In genomic region chr6:36967757-36968156, GRCh38 we compare ENCODE assay signal across 21 cellular contexts. TPM values are rescaled to one million over a fixed set of nuclear protein-coding genes. Genes with fewer than 3 reads are reported as not detected.
A peak's percentile ranks its signal among the peaks of the same experiment; 100 is the strongest.
DNase-seq lines count a peak whose midpoint lies in the region; ATAC-seq, FAIRE-seq and TF ChIP-seq lines count a peak whose summit lies in the region.
"Had no signal": no experiment of that assay in that cellular context is flagged by ENCODE, and none has a peak within 500 bp of the region (broad histone marks: within the 10 kb centered on the region; RNA-seq: fewer than 3 reads in every experiment).

No MANE protein-coding gene starts in this region.

- no peak overlapping the region for H3K4me3 ChIP-seq in lower lobe of right lung
- H3K4me3 ChIP-seq in pancreas, result no peak overlapping the region
- H3K4me3 ChIP-seq: BLaER1 treated with 17β-estradiol and CSF1 and Interleukin-3, amounts not matched to agents 10 nM and 100 nM had no signal

- no peak for FAIRE-seq in pancreas (lab: Jason Lieb, UNC)
- FAIRE-seq: GM18507, HTR-8/SVneo had no signal

- no peaks in the 10 kb centered on the region for H3K9me3 Mint-ChIP-seq in activated CD4-positive, alpha-beta T cell treated with anti-CD3 and anti-CD28 coated beads, Interleukin-2, amount 10 ng/mL, durations not matched to agents 7 days and 5 days
- H3K9me3 Mint-ChIP-seq in activated T-helper 1 cell treated with anti-CD3 and anti-CD28 coated beads, Interleukin-12 subunit alpha, Interleukin-12 subunit beta, Interleukin-2, Interleukin-4 antibody, amounts not matched to agents 30 ng/mL and 10 ng/mL and 1 ng/mL, durations not matched to agents 14 hours and 24 hours and 36 hours, result no peaks in the 10 kb centered on the region
- H3K9me3 Mint-ChIP-seq in stimulated activated effector memory CD8-positive, alpha-beta T cell treated with anti-CD3 and anti-CD28 coated beads, Interleukin-12 subunit alpha, Interleukin-12 subunit beta, amount 100 ng/mL, for 72 hours, result no peaks in the 10 kb centered on the region

- no peak for DNase-seq in activated CD4-positive, alpha-beta T cell treated with anti-CD3 and anti-CD28 coated beads, Interleukin-2, amount 10 ng/mL, durations not matched to agents 7 days and 5 days
- DNase-seq in activated CD4-positive, alpha-beta T cell treated with anti-CD3 and anti-CD28 coated beads for 1 hour, result no peak
- no peak for DNase-seq in activated T-helper 1 cell treated with anti-CD3 and anti-CD28 coated beads, Interleukin-12 subunit alpha, Interleukin-12 subunit beta, Interleukin-2, Interleukin-4 antibody, amounts not matched to agents 30 ng/mL and 10 ng/mL and 1 ng/mL, durations not matched to agents 14 hours and 24 hours and 36 hours (ENCODE audit: low spot score)
- DNase-seq in lower lobe of right lung, result no peak
- DNase-seq in stimulated activated effector memory CD8-positive, alpha-beta T cell treated with anti-CD3 and anti-CD28 coated beads, Interleukin-12 subunit alpha, Interleukin-12 subunit beta, amount 100 ng/mL, for 72 hours (ENCODE audit: low spot score in 2 of 2), result no peak
- no peak for DNase-seq in SKM-1 treated with dmso at 0.1 percent for 144 hours (lab: John Stamatoyannopoulos, UW; ENCODE audit: unreplicated experiment)
- no peak for DNase-seq in pancreas
- DNase-seq in DMS153 (lab: John Stamatoyannopoulos, UW), result no peak
- DNase-seq: 8988T; HCEC 1CT; NCI-H1436; NCI-H2081 treated with DMSO at 0.1 percent for 48 hours; NCI-H226; NCI-H526; NK-92 treated with Interleukin-12 subunit alpha and Interleukin-12 subunit beta, amount 100 ng/mL, for 24 hours; OCI-M1; RPMI8226 had no signal

- no peaks in the 10 kb centered on the region for H3K27me3 Mint-ChIP-seq in activated CD4-positive, alpha-beta T cell treated with anti-CD3 and anti-CD28 coated beads, Interleukin-2, amount 10 ng/mL, durations not matched to agents 7 days and 5 days
- no peaks in the 10 kb centered on the region for H3K27me3 Mint-ChIP-seq in activated T-helper 1 cell treated with anti-CD3 and anti-CD28 coated beads, Interleukin-12 subunit alpha, Interleukin-12 subunit beta, Interleukin-2, Interleukin-4 antibody, amounts not matched to agents 30 ng/mL and 10 ng/mL and 1 ng/mL, durations not matched to agents 14 hours and 24 hours and 36 hours (ENCODE audit: insufficient read depth)

- peaks cover 32% of the 10 kb centered on the region for H3K4me1 Mint-ChIP-seq in activated CD4-positive, alpha-beta T cell treated with anti-CD3 and anti-CD28 coated beads, Interleukin-2, amount 10 ng/mL, durations not matched to agents 7 days and 5 days
- H3K4me1 Mint-ChIP-seq in activated T-helper 1 cell treated with anti-CD3 and anti-CD28 coated beads, Interleukin-12 subunit alpha, Interleukin-12 subunit beta, Interleukin-2, Interleukin-4 antibody, amounts not matched to agents 30 ng/mL and 10 ng/mL and 1 ng/mL, durations not matched to agents 14 hours and 24 hours and 36 hours (ENCODE audit: low read depth), result peaks cover 20% of the 10 kb centered on the region
- peaks cover 30% of the 10 kb centered on the region for H3K4me1 Mint-ChIP-seq in stimulated activated effector memory CD8-positive, alpha-beta T cell treated with anti-CD3 and anti-CD28 coated beads, Interleukin-12 subunit alpha, Interleukin-12 subunit beta, amount 100 ng/mL, for 72 hours

- peak overlapping the region; percentile 13 for H3K27ac ChIP-seq in lower lobe of right lung
- H3K27ac ChIP-seq in pancreas, result no peak overlapping the region

- POLR2A ChIA-PET in activated CD4-positive, alpha-beta T cell treated with anti-CD3 and anti-CD28 coated beads, Interleukin-2, amount 10 ng/mL, durations not matched to agents 7 days and 5 days (lab: Charles Lee), result no interaction called here

- H3K4me3 Mint-ChIP-seq in activated CD4-positive, alpha-beta T cell treated with anti-CD3 and anti-CD28 coated beads, Interleukin-2, amount 10 ng/mL, durations not matched to agents 7 days and 5 days, result no peak overlapping the region
- no peak overlapping the region for H3K4me3 Mint-ChIP-seq in activated T-helper 1 cell treated with anti-CD3 and anti-CD28 coated beads, Interleukin-12 subunit alpha, Interleukin-12 subunit beta, Interleukin-2, Interleukin-4 antibody, amounts not matched to agents 30 ng/mL and 10 ng/mL and 1 ng/mL, durations not matched to agents 14 hours and 24 hours and 36 hours
- no peak overlapping the region for H3K4me3 Mint-ChIP-seq in stimulated activated effector memory CD8-positive, alpha-beta T cell treated with anti-CD3 and anti-CD28 coated beads, Interleukin-12 subunit alpha, Interleukin-12 subunit beta, amount 100 ng/mL, for 72 hours

- 87 to 93% methylated on average over 4 of the region's 4 CpGs for WGBS in pancreas, 2 donors

- H3K27me3 ChIP-seq in lower lobe of right lung (ENCODE audit: low read depth), result no peaks in the 10 kb centered on the region
- no peaks in the 10 kb centered on the region for H3K27me3 ChIP-seq in pancreas
- H3K27me3 ChIP-seq: BLaER1 treated with 17β-estradiol and CSF1 and Interleukin-3, amounts not matched to agents 10 nM and 100 nM had no signal

- intact Hi-C loops in activated T-helper 1 cell treated with anti-CD3 and anti-CD28 coated beads, Interleukin-12 subunit alpha, Interleukin-12 subunit beta, Interleukin-2, Interleukin-4 antibody, amounts not matched to agents 30 ng/mL and 10 ng/mL and 1 ng/mL, durations not matched to agents 14 hours and 24 hours and 36 hours (cut with micrococcal nuclease), result no loop called here
- intact Hi-C loops in lower lobe of right lung (cut with DNase I), result no loop called here
- intact Hi-C loops in pancreas (cut with DNase I), result no loop called here

- CTCF ChIA-PET in activated CD4-positive, alpha-beta T cell treated with anti-CD3 and anti-CD28 coated beads, Interleukin-2, amount 10 ng/mL, durations not matched to agents 7 days and 5 days (lab: Charles Lee), result no interaction called here

- H3K36me3 ChIP-seq in lower lobe of right lung (peaks cover 62% of the 10 kb centered on the region), pancreas (peaks cover 7 to 46% (median 41%) of the 10 kb centered on the region in 3 donors)

- TF ChIP-seq CTCF in lower lobe of right lung (IDR thresholded peaks at IDR 0.05) (no peak), pancreas (IDR thresholded peaks at IDR 0.05) (no peak)

- peak overlapping the region; percentile 46 for H3K27ac Mint-ChIP-seq in activated CD4-positive, alpha-beta T cell treated with anti-CD3 and anti-CD28 coated beads, Interleukin-2, amount 10 ng/mL, durations not matched to agents 7 days and 5 days
- H3K27ac Mint-ChIP-seq in activated T-helper 1 cell treated with anti-CD3 and anti-CD28 coated beads, Interleukin-12 subunit alpha, Interleukin-12 subunit beta, Interleukin-2, Interleukin-4 antibody, amounts not matched to agents 30 ng/mL and 10 ng/mL and 1 ng/mL, durations not matched to agents 14 hours and 24 hours and 36 hours, result peak overlapping the region; percentile 34
- H3K27ac Mint-ChIP-seq in stimulated activated effector memory CD8-positive, alpha-beta T cell treated with anti-CD3 and anti-CD28 coated beads, Interleukin-12 subunit alpha, Interleukin-12 subunit beta, amount 100 ng/mL, for 72 hours, result peak overlapping the region; percentile 68

- H3K36me3 Mint-ChIP-seq in activated CD4-positive, alpha-beta T cell treated with anti-CD3 and anti-CD28 coated beads, Interleukin-2, amount 10 ng/mL, durations not matched to agents 7 days and 5 days (ENCODE audit: low read depth), result peaks cover 51% of the 10 kb centered on the region
- peaks cover 40% of the 10 kb centered on the region for H3K36me3 Mint-ChIP-seq in activated T-helper 1 cell treated with anti-CD3 and anti-CD28 coated beads, Interleukin-12 subunit alpha, Interleukin-12 subunit beta, Interleukin-2, Interleukin-4 antibody, amounts not matched to agents 30 ng/mL and 10 ng/mL and 1 ng/mL, durations not matched to agents 14 hours and 24 hours and 36 hours (ENCODE audit: low read depth)
- H3K36me3 Mint-ChIP-seq in stimulated activated effector memory CD8-positive, alpha-beta T cell treated with anti-CD3 and anti-CD28 coated beads, Interleukin-12 subunit alpha, Interleukin-12 subunit beta, amount 100 ng/mL, for 72 hours, result peaks cover 69% of the 10 kb centered on the region

- H3K4me1 ChIP-seq in lower lobe of right lung (peaks cover 17% of the 10 kb centered on the region), pancreas (peaks cover 0 to 8% (median 0%) of the 10 kb centered on the region in 3 donors)

- H3K9me3 ChIP-seq in lower lobe of right lung (no peaks in the 10 kb centered on the region), pancreas (no peaks in the 10 kb centered on the region)
- H3K9me3 ChIP-seq: BLaER1 treated with 17β-estradiol and CSF1 and Interleukin-3, amounts not matched to agents 10 nM and 100 nM had no signal

- no peak for ATAC-seq in lower lobe of right lung
- no peak for ATAC-seq in stimulated activated effector memory CD8-positive, alpha-beta T cell treated with anti-CD3 and anti-CD28 coated beads, Interleukin-12 subunit alpha, Interleukin-12 subunit beta, amount 100 ng/mL, for 72 hours
- ATAC-seq in pancreas, result no peak

RNA-seq across cellular contexts. Expression of gene PI16, which starts 13.2 kb away (rescaled TPM):
- 10 to 100 TPM; 13.5 to 15.1 TPM for total RNA-seq in activated CD4-positive, alpha-beta T cell treated with anti-CD3 and anti-CD28 coated beads, Interleukin-2, amount 10 ng/mL, durations not matched to agents 7 days and 5 days
- total RNA-seq in activated T-helper 1 cell treated with anti-CD3 and anti-CD28 coated beads, Interleukin-12 subunit alpha, Interleukin-12 subunit beta, Interleukin-2, Interleukin-4 antibody, amounts not matched to agents 30 ng/mL and 10 ng/mL and 1 ng/mL, durations not matched to agents 14 hours and 24 hours and 36 hours, result not detected in 2 replicates
- total RNA-seq in lower lobe of right lung (11.9 TPM), pancreas (1 to 10 TPM in 2 of 6 donors, under 1 TPM in 4; 0.23 to 6.9 (median 0.72) TPM)
- polyA plus RNA-seq in pancreas, result 1 to 10 TPM; 3.0 to 7.3 TPM
- total RNA-seq: SK-MEL-5 had no signal

RNA-seq across cellular contexts. Expression of gene MTCH1, which starts 18.2 kb away (rescaled TPM):
- total RNA-seq in activated CD4-positive, alpha-beta T cell treated with anti-CD3 and anti-CD28 coated beads, Interleukin-2, amount 10 ng/mL, durations not matched to agents 7 days and 5 days, result 100 to 1,000 TPM in 1 of 2 experiments, 10 to 100 TPM in 1; 94.7 to 107 TPM
- total RNA-seq in activated T-helper 1 cell treated with anti-CD3 and anti-CD28 coated beads, Interleukin-12 subunit alpha, Interleukin-12 subunit beta, Interleukin-2, Interleukin-4 antibody, amounts not matched to agents 30 ng/mL and 10 ng/mL and 1 ng/mL, durations not matched to agents 14 hours and 24 hours and 36 hours, result 120 and 127 TPM in 2 replicates
- total RNA-seq in lower lobe of right lung (194 TPM), pancreas (100 to 1,000 TPM in 2 of 6 donors, 10 to 100 TPM in 4; 83.6 to 102 (median 87.2) TPM)
- 100 to 1,000 TPM in 1 of 2 donors, 10 to 100 TPM in 1; 66.8 to 146 TPM for polyA plus RNA-seq in pancreas

RNA-seq across cellular contexts. Expression of gene FGD2, which starts 37.7 kb away (rescaled TPM):
- total RNA-seq in activated CD4-positive, alpha-beta T cell treated with anti-CD3 and anti-CD28 coated beads, Interleukin-2, amount 10 ng/mL, durations not matched to agents 7 days and 5 days, result 1 to 10 TPM; 1.5 to 2.1 TPM
- 0.65 and 1.5 TPM in 2 replicates for total RNA-seq in activated T-helper 1 cell treated with anti-CD3 and anti-CD28 coated beads, Interleukin-12 subunit alpha, Interleukin-12 subunit beta, Interleukin-2, Interleukin-4 antibody, amounts not matched to agents 30 ng/mL and 10 ng/mL and 1 ng/mL, durations not matched to agents 14 hours and 24 hours and 36 hours
- 103 TPM for total RNA-seq in lower lobe of right lung
- total RNA-seq in pancreas, result 10 to 100 TPM in 1 of 6 donors, 1 to 10 TPM in 4, under 1 TPM in 1; 0.98 to 13.2 (median 3.3) TPM
- polyA plus RNA-seq in pancreas, result 1 to 10 TPM; 1.7 to 3.2 TPM
